In the genomic region with DNA sequence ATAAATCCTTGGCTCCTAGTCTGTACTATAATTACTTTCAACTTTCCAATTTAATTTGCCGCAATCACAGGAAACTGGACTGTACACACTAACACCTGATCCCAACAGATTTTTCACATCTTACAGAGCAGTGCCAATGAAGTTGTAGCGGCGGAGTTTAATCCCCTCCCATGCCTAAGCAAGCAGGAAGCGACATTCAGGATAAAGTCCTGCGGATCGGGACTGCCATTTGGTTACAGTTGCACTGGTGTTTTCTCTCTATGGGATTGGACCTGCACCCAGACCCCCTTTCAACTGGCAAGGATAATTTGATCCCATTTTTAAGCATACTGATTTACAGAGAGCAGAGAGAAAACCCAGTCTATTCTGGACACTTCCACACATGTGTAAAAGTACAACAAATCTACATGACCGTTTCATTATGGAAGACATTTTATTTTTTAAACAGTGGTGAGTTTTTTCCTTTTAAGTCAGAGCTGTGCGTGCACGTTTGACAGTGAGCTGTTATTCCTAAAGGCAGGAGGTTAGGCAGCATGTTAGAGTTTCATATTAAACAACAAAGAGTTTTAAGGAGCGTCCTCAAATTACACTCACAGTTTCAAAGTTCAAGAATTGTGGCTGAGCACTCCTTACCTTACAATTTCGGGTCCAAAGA, we compare ENCODE assay signal across 8 cellular contexts.
DNase-seq lines count a peak whose midpoint lies in the region; ATAC-seq, FAIRE-seq and TF ChIP-seq lines count a peak whose summit lies in the region.

No MANE protein-coding gene starts in this region.

- peaks cover 4% of the 10 kb centered on the region for H3K9me3 ChIP-seq in GM12878 (replicated peaks; ENCODE audit: control insufficient read depth, insufficient read depth, low read length)
- no peaks in the 10 kb centered on the region for H3K9me3 ChIP-seq in upper lobe of left lung

- TF ChIP-seq RAD21 in GM12878 (IDR thresholded peaks at IDR 0.05; ENCODE audit: insufficient read depth, low read depth, low read length) = no peak

- no peak overlapping the region; the same call in 1 of the 2 replicates for H3K4me2 ChIP-seq in GM12878 (ENCODE audit: control insufficient read depth, insufficient read depth)

- peaks cover 38% of the 10 kb centered on the region for H3K4me1 Mint-ChIP-seq in activated T-cell treated with anti-CD3 and anti-CD28 coated beads, Interleukin-2, amount 50 U/mL, for 24 hours (ENCODE audit: low read depth)
- H3K4me1 Mint-ChIP-seq in activated T-cell treated with anti-CD3 and anti-CD28 coated beads, Interleukin-2, amount 50 U/mL, for 4 hours (ENCODE audit: low read depth) = peaks cover 30% of the 10 kb centered on the region

- H2AFZ ChIP-seq in GM12878 (ENCODE audit: control insufficient read depth, low read depth, low read length) = peak overlapping the region; percentile 28; the same call in 1 of the 2 replicates

- peak overlapping the region; percentile 17 for H3K4me3 Mint-ChIP-seq in activated T-cell treated with anti-CD3 and anti-CD28 coated beads, Interleukin-2, amount 50 U/mL, for 24 hours
- H3K4me3 Mint-ChIP-seq in activated T-cell treated with anti-CD3 and anti-CD28 coated beads, Interleukin-2, amount 50 U/mL, for 4 hours = no peak overlapping the region

- TF ChIP-seq CTCF in GM12878 (IDR thresholded peaks at IDR 0.05 in 2 of 3, conservative IDR thresholded peaks at IDR 0.05 in 1 of 3; ENCODE audit: control insufficient read depth in 2 of 3, extremely low read depth in 1 of 3, insufficient read depth in 1 of 3, low read depth in 3 of 3, low read length in 3 of 3) (no peak), lower leg skin (IDR thresholded peaks at IDR 0.05) (no peak), upper lobe of left lung (IDR thresholded peaks at IDR 0.05) (no peak)

- no peaks in the 10 kb centered on the region for H3K36me3 Mint-ChIP-seq in activated T-cell treated with anti-CD3 and anti-CD28 coated beads, Interleukin-2, amount 50 U/mL, for 24 hours (ENCODE audit: low read depth)
- H3K36me3 Mint-ChIP-seq in activated T-cell treated with anti-CD3 and anti-CD28 coated beads, Interleukin-2, amount 50 U/mL, for 4 hours (ENCODE audit: insufficient read depth) = no peaks in the 10 kb centered on the region

- H3K36me3 ChIP-seq in GM12878 (ENCODE audit: control insufficient read depth in 2 of 2, insufficient read depth in 2 of 2, low read length in 1 of 2) (peaks cover 0 to 2% of the 10 kb centered on the region in 2 experiments; a peak in 1 of 4 replicates), upper lobe of left lung (no peaks in the 10 kb centered on the region)

- 72% methylated on average over 11 of the region's 11 CpGs for WGBS in GM12878 (ENCODE audit: insufficient coverage, insufficient replicate concordance, low lambda C conversion rate, missing lambda C conversion rate)
- WGBS in lower leg skin, 2 donors = 7 to 16% methylated on average over 11 of the region's 11 CpGs
- 28 to 34% methylated on average over 11 of the region's 11 CpGs for WGBS in upper lobe of left lung, 2 donors

- no peak overlapping the region for H3K4me3 ChIP-seq in GM12878
- peak overlapping the region; percentile 9 for H3K4me3 ChIP-seq in lower leg skin (ENCODE audit: low read depth, poor library complexity, severe bottlenecking)
- peak overlapping the region; percentile 33 to 46 (median 40) for H3K4me3 ChIP-seq in upper lobe of left lung

- no peaks in the 10 kb centered on the region for H3K27me3 Mint-ChIP-seq in activated T-cell treated with anti-CD3 and anti-CD28 coated beads, Interleukin-2, amount 50 U/mL, for 24 hours
- H3K27me3 Mint-ChIP-seq in activated T-cell treated with anti-CD3 and anti-CD28 coated beads, Interleukin-2, amount 50 U/mL, for 4 hours (ENCODE audit: low read depth) = no peaks in the 10 kb centered on the region

- no TSS peak for BruUV-seq in GM12878 (replicated peaks; lab: Mats Ljungman, UMichigan)

- no peaks in the 10 kb centered on the region for H4K20me1 ChIP-seq in GM12878 (ENCODE audit: control insufficient read depth, insufficient read depth)

- intact Hi-C loops in GM12878 (cut with micrococcal nuclease; ENCODE audit: unreplicated experiment) (loop anchor here (5.0 kb wide), 2 partner anchors 141 to 474 kb away; a partner anchor contains a TSS), lower leg skin (cut with DNase I; ENCODE audit: low total_unique reads) (no loop called here)

- no peak for FAIRE-seq in GM12878 (lab: Jason Lieb, UNC)
- no peak for FAIRE-seq in RCC 7860 (lab: Jason Lieb, UNC)

- no peak for TF ChIP-seq POLR2A in GM12878 (IDR thresholded peaks at IDR 0.05; ENCODE audit: low read depth, low read length)
- no peak for TF ChIP-seq POLR2A in lower leg skin (IDR thresholded peaks at IDR 0.05)
- no peak for TF ChIP-seq POLR2A in upper lobe of left lung (IDR thresholded peaks at IDR 0.05)

- H3K9ac ChIP-seq in GM12878 (ENCODE audit: control insufficient read depth, insufficient read depth, low read length) = no peak overlapping the region

- H3K4me1 ChIP-seq in GM12878 (ENCODE audit: control insufficient read depth, insufficient read depth, low read length) = peaks cover 5% of the 10 kb centered on the region; the same call in 1 of the 2 replicates
- H3K4me1 ChIP-seq in upper lobe of left lung = peaks cover 8 to 25% (median 11%) of the 10 kb centered on the region in 4 donors

- SMC1A ChIA-PET in GM12878 (lab: Charles Lee; ENCODE audit: uncharacterized antibody, unreplicated experiment) = interaction anchor here (0.8 to 7.2 kb wide), 5 partner anchors 12 to 108 kb away, joined by 3 to 110 read pairs (median 3); no protein-coding TSS in a partner anchor

- RAD21 ChIA-PET in GM12878 (lab: Charles Lee; ENCODE audit: unreplicated experiment) = no interaction called here

- no peaks in the 10 kb centered on the region for H3K9me3 Mint-ChIP-seq in activated T-cell treated with anti-CD3 and anti-CD28 coated beads, Interleukin-2, amount 50 U/mL, for 24 hours
- no peaks in the 10 kb centered on the region for H3K9me3 Mint-ChIP-seq in activated T-cell treated with anti-CD3 and anti-CD28 coated beads, Interleukin-2, amount 50 U/mL, for 4 hours

- H3K27me3 ChIP-seq in GM12878 (replicated peaks in 1 of 2; ENCODE audit: control insufficient read depth in 2 of 2, insufficient read depth in 2 of 2, low read length in 1 of 2) (no peaks in the 10 kb centered on the region), upper lobe of left lung (no peaks in the 10 kb centered on the region)

- in situ Hi-C loops in GM12878 (cut with MboI) = no loop called here

- CTCF ChIA-PET in GM12878 (lab: Yijun Ruan, JAX) = interaction anchor here (1.8 to 5.7 kb wide), 3 partner anchors 11 to 450 kb away, joined by 3 to 93 read pairs (median 13); no protein-coding TSS in a partner anchor

- POLR2A ChIA-PET in GM12878 (lab: Charles Lee) = no interaction called here

- no peak for DNase-seq in activated T-cell treated with anti-CD3 and anti-CD28 coated beads, Interleukin-2, amount 50 U/mL, for 24 hours
- no peak for DNase-seq in activated T-cell treated with anti-CD3 and anti-CD28 coated beads, Interleukin-2, amount 50 U/mL, for 4 hours
- DNase-seq in GM12878 (ENCODE audit: low read depth, low spot score) = no peak
- DNase-seq in lower leg skin (ENCODE audit: low spot score in 2 of 2) = no peak
- DNase-seq in upper lobe of left lung = no peak
- DNase-seq in KG1 (lab: John Stamatoyannopoulos, UW) = no peak
- no peak for DNase-seq in RCC 7860 (ENCODE audit: low spot score)
- DNase-seq in islet precursor cell = no peak

- peaks cover 7% of the 10 kb centered on the region for H3K79me2 ChIP-seq in GM12878 (ENCODE audit: control insufficient read depth, insufficient read depth, low read length)

- ATAC-seq in activated T-cell treated with anti-CD3 and anti-CD28 coated beads, Interleukin-2, amount 50 U/mL, for 4 hours = no peak
- ATAC-seq in GM12878 (no peak), upper lobe of left lung (ENCODE audit: low FRiP score in 2 of 2) (peak in 1 of 2 donors; percentile 71)

- no peak for TF ChIP-seq EP300 in GM12878 (IDR thresholded peaks at IDR 0.05; ENCODE audit: borderline replicate concordance in 1 of 2, control insufficient read depth in 1 of 2, low read depth in 2 of 2, low read length in 2 of 2)
- TF ChIP-seq EP300 in upper lobe of left lung (IDR thresholded peaks at IDR 0.05) = no peak

- H3K27ac ChIP-seq in GM12878 (ENCODE audit: control insufficient read depth, insufficient read depth) (no peak overlapping the region), upper lobe of left lung (peak overlapping the region in 3 of 4 donors; percentile 16 to 38 (median 37))

- H3K27ac Mint-ChIP-seq in activated T-cell treated with anti-CD3 and anti-CD28 coated beads, Interleukin-2, amount 50 U/mL, for 24 hours = peak overlapping the region; percentile 22

TF ChIP-seq in GM12878, 131 proteins besides CTCF, POLR2A, EP300 and RAD21:
- no peak for TF ChIP-seq SREBF1 (IDR thresholded peaks at IDR 0.05; ENCODE audit: low read length)
- TF ChIP-seq NBN (IDR thresholded peaks at IDR 0.05) = no peak
- TF ChIP-seq, protein P1, sequence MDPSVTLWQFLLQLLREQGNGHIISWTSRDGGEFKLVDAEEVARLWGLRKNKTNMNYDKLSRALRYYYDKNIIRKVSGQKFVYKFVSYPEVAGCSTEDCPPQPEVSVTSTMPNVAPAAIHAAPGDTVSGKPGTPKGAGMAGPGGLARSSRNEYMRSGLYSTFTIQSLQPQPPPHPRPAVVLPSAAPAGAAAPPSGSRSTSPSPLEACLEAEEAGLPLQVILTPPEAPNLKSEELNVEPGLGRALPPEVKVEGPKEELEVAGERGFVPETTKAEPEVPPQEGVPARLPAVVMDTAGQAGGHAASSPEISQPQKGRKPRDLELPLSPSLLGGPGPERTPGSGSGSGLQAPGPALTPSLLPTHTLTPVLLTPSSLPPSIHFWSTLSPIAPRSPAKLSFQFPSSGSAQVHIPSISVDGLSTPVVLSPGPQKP (IDR thresholded peaks at IDR 0.05; ENCODE audit: low read depth, low read length) = no peak
- no peak for TF ChIP-seq MYC (IDR thresholded peaks at IDR 0.05; ENCODE audit: insufficient read depth, insufficient read length, insufficient replicate concordance, low read length, severe bottlenecking)
- no peak for TF ChIP-seq NR2F1 (conservative IDR thresholded peaks at IDR 0.05)
- no peak for TF ChIP-seq ETV6 (conservative IDR thresholded peaks at IDR 0.05 in 1 of 2, IDR thresholded peaks at IDR 0.05 in 1 of 2; ENCODE audit: borderline replicate concordance in 1 of 2, low read depth in 1 of 2)
- no peak for TF ChIP-seq NFYA (IDR thresholded peaks at IDR 0.05; ENCODE audit: borderline replicate concordance, low read depth, low read length)
- TF ChIP-seq RUNX3 (IDR thresholded peaks at IDR 0.05; ENCODE audit: low read length) = no peak
